Comparison of ENCODE assay signal across 1 cellular context in the genomic region with DNA sequence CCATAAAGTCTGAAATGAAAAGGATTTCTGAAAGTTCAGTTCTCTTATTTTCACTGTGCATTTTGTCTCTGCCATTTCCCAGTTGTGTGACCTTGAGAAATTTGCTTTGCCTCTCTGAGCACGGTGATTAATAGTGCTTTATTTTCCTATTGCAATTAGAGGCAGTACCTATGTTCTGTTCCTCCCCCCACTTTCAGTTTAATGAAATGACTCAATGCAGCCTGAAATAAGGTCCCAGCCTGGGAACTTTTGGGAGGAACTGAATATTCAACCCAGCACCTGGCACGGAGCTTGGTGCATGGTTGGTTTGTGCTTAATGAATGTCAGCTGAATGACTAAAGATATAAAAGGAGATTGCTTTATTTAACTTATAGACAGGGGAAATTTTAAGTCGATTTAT.
TF ChIP-seq lines count a peak whose summit lies in the region.

No MANE protein-coding gene starts in this region.

TF ChIP-seq in GM12878, 131 proteins besides CTCF, POLR2A, EP300 and RAD21 (continued from another document):
- 0 out of 2 replicates have a peak, but pooled peaks have one; percentile 15 for TF ChIP-seq ATF2 (IDR thresholded peaks at IDR 0.05; ENCODE audit: low read length)
- 0 out of 4 replicates have a peak, but pooled peaks have one; percentile 10 to 14 for TF ChIP-seq IKZF2 (IDR thresholded peaks at IDR 0.05)
- TF ChIP-seq ETV6 (conservative IDR thresholded peaks at IDR 0.05 in 1 of 2, IDR thresholded peaks at IDR 0.05 in 1 of 2; ENCODE audit: borderline replicate concordance in 1 of 2, low read depth in 1 of 2): no peak
